In genomic region chr17:11795906-11796305, GRCh38 we compare ENCODE assay signal across 22 cellular contexts.
DNase-seq lines count a peak whose midpoint lies in the region; ATAC-seq, FAIRE-seq and TF ChIP-seq lines count a peak whose summit lies in the region.
"Had no signal": no experiment of that assay in that cellular context is flagged by ENCODE, and none has a peak within 500 bp of the region (broad histone marks: within the 10 kb centered on the region; RNA-seq: fewer than 3 reads in every experiment).

No MANE protein-coding gene starts in this region.

- no peak for TF ChIP-seq RAD21 in HepG2 (CRISPR knock-in tag; IDR thresholded peaks at IDR 0.05)

- H3K9me3 Mint-ChIP-seq in activated T-cell treated with anti-CD3 and anti-CD28 coated beads, Interleukin-2, amount 50 U/mL, for 24 hours: peaks cover 7% of the 10 kb centered on the region
- H3K9me3 Mint-ChIP-seq: H9 had no signal

- H3K27me3 Mint-ChIP-seq in activated T-cell treated with anti-CD3 and anti-CD28 coated beads, Interleukin-2, amount 50 U/mL, for 24 hours: no peaks in the 10 kb centered on the region

- in situ Hi-C loops in HepG2 (cut with HindIII; ENCODE audit: extremely low pct_ligation_motif_present, low pct_unique_long_range_greater_than_20kb): no loop called here

- H3K79me2 ChIP-seq in HepG2 (ENCODE audit: insufficient read depth, low read length): no peaks in the 10 kb centered on the region

- H3K9me3 ChIP-seq in esophagus muscularis mucosa (no peaks in the 10 kb centered on the region), HepG2 (ENCODE audit: low read length) (no peaks in the 10 kb centered on the region; the same call in 1 of the 2 replicates)
- H3K9me3 ChIP-seq: A549, Caco-2 had no signal

- POLR2A ChIA-PET in HepG2 (lab: Yijun Ruan, JAX): no interaction called here

- DNase-seq in COLO829 (ENCODE audit: low spot score): peak; percentile 60
- DNase-seq in esophagus muscularis mucosa (ENCODE audit: extremely low spot score): peak; percentile 42
- peak; percentile 45 for DNase-seq in medulla oblongata (ENCODE audit: extremely low spot score)
- DNase-seq in superior temporal gyrus (ENCODE audit: extremely low spot score): peak; percentile 26
- DNase-seq in activated T-cell treated with anti-CD3 and anti-CD28 coated beads, Interleukin-2, amount 50 U/mL, for 24 hours: no peak
- no peak for DNase-seq in NCI-H1417 treated with DMSO at 0.1 percent for 48 hours (lab: John Stamatoyannopoulos, UW)
- DNase-seq in HepG2 (ENCODE audit: low spot score): no peak
- DNase-seq: 8988T; ACHN; AML-193; C1 segment of cervical spinal cord; Caco-2; CD4-positive, alpha-beta memory T cell; DMS153; DMS79; EL; GDM1; H9 had no signal

- H3K27ac ChIP-seq in esophagus muscularis mucosa (replicated peaks in 1 of 4) (no peak overlapping the region), HepG2 (ENCODE audit: extremely low read length, insufficient read depth, low read length) (no peak overlapping the region)
- H3K27ac ChIP-seq: A549 had no signal

- TF ChIP-seq POLR2A in esophagus muscularis mucosa (IDR thresholded peaks at IDR 0.05; ENCODE audit: low read depth) (no peak), HepG2 (IDR thresholded peaks at IDR 0.05; ENCODE audit: insufficient read depth in 1 of 2, low read depth in 2 of 2, low read length in 2 of 2) (no peak)

- H3K4me3 Mint-ChIP-seq in activated T-cell treated with anti-CD3 and anti-CD28 coated beads, Interleukin-2, amount 50 U/mL, for 24 hours: no peak overlapping the region
- H3K4me3 Mint-ChIP-seq: CD4-positive, alpha-beta memory T cell; GM23338; H9 had no signal

- no peaks in the 10 kb centered on the region for H4K20me1 ChIP-seq in HepG2 (ENCODE audit: insufficient read depth, low read length)

- H3K4me1 ChIP-seq in esophagus muscularis mucosa (no peaks in the 10 kb centered on the region), HepG2 (ENCODE audit: insufficient read depth, low read length) (no peaks in the 10 kb centered on the region)
- H3K4me1 ChIP-seq: A549, Caco-2 had no signal

- H3K27me3 ChIP-seq in esophagus muscularis mucosa (peaks cover 0 to 3% (median 0%) of the 10 kb centered on the region in 4 donors), HepG2 (ENCODE audit: control insufficient read depth in 1 of 2, insufficient read depth in 2 of 2, low read length in 2 of 2) (no peaks in the 10 kb centered on the region)

- H2AFZ ChIP-seq in HepG2 (ENCODE audit: low read length): no peak overlapping the region
- H2AFZ ChIP-seq: GM23338 had no signal

- intact Hi-C loops in esophagus muscularis mucosa (cut with DNase I): no loop called here
- intact Hi-C loops in HepG2 (cut with micrococcal nuclease; ENCODE audit: unreplicated experiment): no loop called here

- no peak for FAIRE-seq in HepG2 (lab: Jason Lieb, UNC)
- FAIRE-seq: A549, GM12878 had no signal

- no peaks in the 10 kb centered on the region for H3K36me3 Mint-ChIP-seq in activated T-cell treated with anti-CD3 and anti-CD28 coated beads, Interleukin-2, amount 50 U/mL, for 24 hours (ENCODE audit: low read depth)
- H3K36me3 Mint-ChIP-seq: CD4-positive, alpha-beta memory T cell had no signal

- TF ChIP-seq EP300 in esophagus muscularis mucosa (IDR thresholded peaks at IDR 0.05): no peak
- no peak for TF ChIP-seq EP300 in HepG2 (IDR thresholded peaks at IDR 0.05; ENCODE audit: low read depth in 2 of 2, low read length in 2 of 2)
- TF ChIP-seq EP300 in HepG2 (CRISPR knock-in tag; IDR thresholded peaks at IDR 0.05; ENCODE audit: borderline replicate concordance): no peak

- TF ChIP-seq CTCF in esophagus muscularis mucosa (IDR thresholded peaks at IDR 0.05) (no peak), HepG2 (CRISPR knock-in tag; IDR thresholded peaks at IDR 0.05) (no peak)

- H3K4me2 ChIP-seq in HepG2 (ENCODE audit: low read depth, low read length): no peak overlapping the region
- H3K4me2 ChIP-seq: A549, GM23338 had no signal

- no peaks in the 10 kb centered on the region for H3K36me3 ChIP-seq in esophagus muscularis mucosa
- no peaks in the 10 kb centered on the region for H3K36me3 ChIP-seq in HepG2 (replicated peaks in 1 of 2; ENCODE audit: control insufficient read depth in 1 of 2, insufficient read depth in 2 of 2, low read length in 2 of 2)

- 95% methylated on average over 1 of the region's 1 CpG for WGBS in esophagus muscularis mucosa
- 54% methylated on average over 1 of the region's 1 CpG for WGBS in HepG2 (ENCODE audit: low lambda C conversion rate)

- ATAC-seq in HepG2: no peak
- ATAC-seq: A549, GM12878, GM23338, HCT116 had no signal

- H3K27ac Mint-ChIP-seq in activated T-cell treated with anti-CD3 and anti-CD28 coated beads, Interleukin-2, amount 50 U/mL, for 24 hours: no peak overlapping the region
- H3K27ac Mint-ChIP-seq: CD4-positive, alpha-beta memory T cell; GM23338; H9 had no signal

- no peaks in the 10 kb centered on the region for H3K4me1 Mint-ChIP-seq in activated T-cell treated with anti-CD3 and anti-CD28 coated beads, Interleukin-2, amount 50 U/mL, for 24 hours (ENCODE audit: low read depth)
- H3K4me1 Mint-ChIP-seq: CD4-positive, alpha-beta memory T cell; GM23338; H9 had no signal

- no TSS peak for BruUV-seq in HepG2 (replicated peaks; lab: Mats Ljungman, UMichigan)

- CTCF ChIA-PET in HepG2 (lab: Yijun Ruan, JAX; ENCODE audit: low intra/inter-chr PET ratio, low total read pairs): no interaction called here

- no peak overlapping the region for H3K9ac ChIP-seq in HepG2 (ENCODE audit: insufficient read depth, low read depth, low read length)

- no peak overlapping the region for H3K4me3 ChIP-seq in esophagus muscularis mucosa
- no peak overlapping the region for H3K4me3 ChIP-seq in HepG2 (replicated peaks in 1 of 3; ENCODE audit: insufficient read depth in 1 of 3, low read depth in 2 of 3, low read length in 3 of 3)
- H3K4me3 ChIP-seq: A549, GM12878, GM23338 had no signal

TF ChIP-seq in HepG2, 621 proteins besides CTCF, POLR2A, EP300 and RAD21 (continues in another document):
- no peak for TF ChIP-seq ZNF598 (CRISPR knock-in tag; IDR thresholded peaks at IDR 0.05; ENCODE audit: borderline replicate concordance)
- no peak for TF ChIP-seq AFF4 (CRISPR knock-in tag; IDR thresholded peaks at IDR 0.05)
- no peak for TF ChIP-seq MIER3 (CRISPR knock-in tag; IDR thresholded peaks at IDR 0.05; ENCODE audit: borderline replicate concordance)
- TF ChIP-seq ZKSCAN1 (IDR thresholded peaks at IDR 0.05; ENCODE audit: low read length): no peak
- no peak for TF ChIP-seq POLR2G (IDR thresholded peaks at IDR 0.05; ENCODE audit: low read depth, low read length)
- TF ChIP-seq SMARCC2 (IDR thresholded peaks at IDR 0.05): no peak
- no peak for TF ChIP-seq PCBP1 (IDR thresholded peaks at IDR 0.05; ENCODE audit: borderline replicate concordance, low read depth, low read length)
- no peak for TF ChIP-seq NFKB2 (CRISPR knock-in tag; IDR thresholded peaks at IDR 0.05; ENCODE audit: borderline replicate concordance)
- no peak for TF ChIP-seq SNRNP70 (IDR thresholded peaks at IDR 0.05; ENCODE audit: low read depth, low read length)
- no peak for TF ChIP-seq MAZ (IDR thresholded peaks at IDR 0.05; ENCODE audit: borderline replicate concordance, low read depth, low read length)
- no peak for TF ChIP-seq MAZ (CRISPR knock-in tag; IDR thresholded peaks at IDR 0.05; ENCODE audit: low read depth)
- no peak for TF ChIP-seq DNMT1 (CRISPR knock-in tag; IDR thresholded peaks at IDR 0.05)
- TF ChIP-seq ZNF224 (CRISPR knock-in tag; IDR thresholded peaks at IDR 0.05): no peak
- no peak for TF ChIP-seq TARDBP (CRISPR knock-in tag; IDR thresholded peaks at IDR 0.05)
- no peak for TF ChIP-seq WIZ (CRISPR knock-in tag; IDR thresholded peaks at IDR 0.05)
- TF ChIP-seq, protein P1, sequence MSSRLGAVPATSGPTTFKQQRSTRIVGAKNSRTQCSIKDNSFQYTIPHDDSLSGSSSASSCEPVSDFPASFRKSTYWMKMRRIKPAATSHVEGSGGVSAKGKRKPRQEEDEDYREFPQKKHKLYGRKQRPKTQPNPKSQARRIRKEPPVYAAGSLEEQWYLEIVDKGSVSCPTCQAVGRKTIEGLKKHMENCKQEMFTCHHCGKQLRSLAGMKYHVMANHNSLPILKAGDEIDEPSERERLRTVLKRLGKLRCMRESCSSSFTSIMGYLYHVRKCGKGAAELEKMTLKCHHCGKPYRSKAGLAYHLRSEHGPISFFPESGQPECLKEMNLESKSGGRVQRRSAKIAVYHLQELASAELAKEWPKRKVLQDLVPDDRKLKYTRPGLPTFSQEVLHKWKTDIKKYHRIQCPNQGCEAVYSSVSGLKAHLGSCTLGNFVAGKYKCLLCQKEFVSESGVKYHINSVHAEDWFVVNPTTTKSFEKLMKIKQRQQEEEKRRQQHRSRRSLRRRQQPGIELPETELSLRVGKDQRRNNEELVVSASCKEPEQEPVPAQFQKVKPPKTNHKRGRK (CRISPR knock-in tag; IDR thresholded peaks at IDR 0.05): no peak
- no peak for TF ChIP-seq NFYC (CRISPR knock-in tag; IDR thresholded peaks at IDR 0.05)
- no peak for TF ChIP-seq KLF12 (CRISPR knock-in tag; IDR thresholded peaks at IDR 0.05; ENCODE audit: borderline replicate concordance)
- no peak for TF ChIP-seq NBN (conservative IDR thresholded peaks at IDR 0.05)

Comparison
In these comparisons a context has a peak if more than half of its experiments do, and no peak if none do; other contexts are left out.
1. DNase-seq: peak in COLO829 (single experiment), esophagus muscularis mucosa (single experiment), medulla oblongata (single experiment) and superior temporal gyrus (single experiment); none in activated T-cell treated with anti-CD3 and anti-CD28 coated beads, Interleukin-2, amount 50 U/mL, for 24 hours (single experiment), NCI-H1417 treated with DMSO at 0.1 percent for 48 hours (single experiment) and HepG2 (single experiment).